Comparison of ENCODE assay signal across 8 cellular contexts in the genomic region with DNA sequence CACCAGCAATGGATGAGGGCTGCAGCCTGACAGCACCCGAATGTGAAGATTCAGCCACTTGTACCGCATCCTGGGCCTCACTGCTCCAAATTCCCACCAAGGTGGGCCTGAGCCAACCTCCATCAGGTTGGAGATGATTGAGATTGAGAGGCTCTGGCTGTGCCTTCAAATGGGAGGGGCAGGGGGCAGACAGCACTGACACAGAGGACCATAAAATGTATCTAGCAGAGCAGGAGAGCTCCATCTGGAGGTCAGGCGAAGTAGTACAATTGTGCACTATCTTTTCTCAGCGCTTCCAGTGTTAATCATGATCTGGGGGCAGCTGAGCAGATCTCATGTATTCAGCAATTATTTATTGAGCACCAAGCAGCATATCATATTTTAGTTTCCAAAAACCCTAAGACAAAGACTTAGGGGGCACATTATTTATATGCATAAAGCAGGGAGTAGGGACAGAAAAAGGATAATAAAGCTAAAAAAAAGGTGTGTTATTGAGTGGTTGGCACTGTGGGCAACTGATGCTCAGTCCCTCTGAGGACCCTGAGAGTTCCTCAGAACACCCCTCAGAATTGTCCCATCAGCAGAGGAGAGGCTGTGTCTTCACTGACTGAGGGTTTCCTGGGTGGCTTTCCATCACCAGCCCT. TPM values are rescaled to one million over a fixed set of nuclear protein-coding genes. Genes with fewer than 3 reads are reported as not detected.
DNase-seq lines count a peak whose midpoint lies in the region; ATAC-seq and TF ChIP-seq lines count a peak whose summit lies in the region.

No MANE protein-coding gene starts in this region.

- H3K36me3 Mint-ChIP-seq in CD4-positive, CD25-positive, alpha-beta regulatory T cell = no peaks in the 10 kb centered on the region
- H3K36me3 Mint-ChIP-seq in osteocyte (ENCODE audit: unreplicated experiment) = no peaks in the 10 kb centered on the region

- no peaks in the 10 kb centered on the region for H3K27me3 ChIP-seq in CD4-positive, CD25-positive, alpha-beta regulatory T cell (ENCODE audit: control insufficient read depth, insufficient read depth, low read length)

- H3K4me3 Mint-ChIP-seq in CD4-positive, CD25-positive, alpha-beta regulatory T cell = no peak overlapping the region
- no peak overlapping the region for H3K4me3 Mint-ChIP-seq in osteocyte (ENCODE audit: unreplicated experiment)

- H3K4me1 Mint-ChIP-seq in CD4-positive, CD25-positive, alpha-beta regulatory T cell = peaks cover 7 to 20% (median 11%) of the 10 kb centered on the region in 4 donors
- peaks cover 38% of the 10 kb centered on the region for H3K4me1 Mint-ChIP-seq in osteocyte (ENCODE audit: unreplicated experiment)

- TF ChIP-seq CTCF in osteocyte (IDR thresholded peaks at IDR 0.05) = peak; percentile 78

- no peaks in the 10 kb centered on the region for H3K9me3 ChIP-seq in CD4-positive, CD25-positive, alpha-beta regulatory T cell (ENCODE audit: control insufficient read depth in 2 of 2, low read length in 2 of 2)

- H3K27ac ChIP-seq in CD4-positive, CD25-positive, alpha-beta regulatory T cell (ENCODE audit: insufficient read depth, low read length, poor library complexity, severe bottlenecking) = no peak overlapping the region

- no peaks in the 10 kb centered on the region for H3K27me3 Mint-ChIP-seq in CD4-positive, CD25-positive, alpha-beta regulatory T cell
- H3K27me3 Mint-ChIP-seq in osteocyte (ENCODE audit: unreplicated experiment) = no peaks in the 10 kb centered on the region

- no peak overlapping the region for H3K27ac Mint-ChIP-seq in CD4-positive, CD25-positive, alpha-beta regulatory T cell
- H3K27ac Mint-ChIP-seq in osteocyte (ENCODE audit: unreplicated experiment) = no peak overlapping the region

- H3K36me3 ChIP-seq in CD4-positive, CD25-positive, alpha-beta regulatory T cell (ENCODE audit: control insufficient read depth, insufficient read depth, low read length) = no peaks in the 10 kb centered on the region

- peak; percentile 4 to 69 (median 38) for DNase-seq in CD4-positive, CD25-positive, alpha-beta regulatory T cell
- DNase-seq in NCI-H82 (lab: John Stamatoyannopoulos, UW) (peak; percentile 74), fibroblast of gingiva (ENCODE audit: low read depth) (peak; percentile 27), osteocyte (ENCODE audit: extremely low spot score, unreplicated experiment) (no peak), DMS153 (lab: John Stamatoyannopoulos, UW) (no peak)
- DNase-seq in activated CD8-positive, alpha-beta memory T cell treated with anti-CD3 and anti-CD28 coated beads, Interleukin-2, amount 50 U/mL, for 4 hours = peak; percentile 49

- H3K4me3 ChIP-seq in CD4-positive, CD25-positive, alpha-beta regulatory T cell (ENCODE audit: low read depth, low read length) = no peak overlapping the region

- peaks cover 10% of the 10 kb centered on the region for H3K4me1 ChIP-seq in CD4-positive, CD25-positive, alpha-beta regulatory T cell (ENCODE audit: control insufficient read depth, insufficient read depth, low read length, poor library complexity, severe bottlenecking)

- H3K9me3 Mint-ChIP-seq in CD4-positive, CD25-positive, alpha-beta regulatory T cell = no peaks in the 10 kb centered on the region
- H3K9me3 Mint-ChIP-seq in osteocyte (ENCODE audit: unreplicated experiment) = no peaks in the 10 kb centered on the region

- ATAC-seq in CD4-positive, CD25-positive, alpha-beta regulatory T cell (ENCODE audit: low read depth in 2 of 2) = peak; percentile 37 to 56
- ATAC-seq in GM19023 (IDR thresholded peaks at IDR 0.05; ENCODE audit: unreplicated experiment) (peak; percentile 75), HG03097 (IDR thresholded peaks at IDR 0.05; ENCODE audit: low FRiP score, unreplicated experiment) (peak; percentile 71)

RNA-seq across cellular contexts. Expression of gene C1QTNF7, which starts 31.6 kb away (rescaled TPM):
- total RNA-seq in CD4-positive, CD25-positive, alpha-beta regulatory T cell = not detected
- polyA plus RNA-seq in CD4-positive, CD25-positive, alpha-beta regulatory T cell = not detected
- total RNA-seq in osteocyte = not detected in 2 replicates

Comparison
In these comparisons a context has a peak if more than half of its experiments do, and no peak if none do; other contexts are left out.
1. DNase-seq: peak in CD4-positive, CD25-positive, alpha-beta regulatory T cell (3 of 3), NCI-H82 (single experiment), activated CD8-positive, alpha-beta memory T cell treated with anti-CD3 and anti-CD28 coated beads, Interleukin-2, amount 50 U/mL, for 4 hours (single experiment) and fibroblast of gingiva (single experiment); none in osteocyte (single experiment) and DMS153 (single experiment).
2. Peak in every context shown above with its lines, with median percentiles within 50 percentile points of each other: ATAC-seq.